17 cellular contexts compared by ENCODE assay signal in genomic region chr9:74867483-74867882, GRCh38. TPM values are rescaled to one million over a fixed set of nuclear protein-coding genes. Genes with fewer than 3 reads are reported as not detected.
DNase-seq lines count a peak whose midpoint lies in the region; ATAC-seq and TF ChIP-seq lines count a peak whose summit lies in the region.
"Had no signal": no experiment of that assay in that cellular context is flagged by ENCODE, and none has a peak within 500 bp of the region (broad histone marks: within the 10 kb centered on the region; RNA-seq: fewer than 3 reads in every experiment).

No MANE protein-coding gene starts in this region.

- no peak overlapping the region for H3K4me3 Mint-ChIP-seq in T-helper 2 cell treated with Interferon-gamma antibody and Interleukin-4, amounts not matched to agents 5 μg/mL and 100 μg/mL, for 36 hours
- H3K4me3 Mint-ChIP-seq: B cell; CD4-positive, alpha-beta T cell; CD8-positive, alpha-beta T cell had no signal

- H3K27me3 Mint-ChIP-seq in T-helper 2 cell treated with Interferon-gamma antibody and Interleukin-4, amounts not matched to agents 5 μg/mL and 100 μg/mL, for 36 hours (ENCODE audit: low read depth), result peaks cover 3% of the 10 kb centered on the region

- intact Hi-C loops in colonic mucosa (cut with DNase I) (no loop called here), mucosa of descending colon (cut with DNase I, micrococcal nuclease) (no loop called here), head of caudate nucleus (cut with DNase I) (no loop called here)

- peak; percentile 60 for DNase-seq in colonic mucosa
- peak in 1 of 3 donors; percentile 38 for DNase-seq in mucosa of descending colon
- DNase-seq in head of caudate nucleus, result no peak
- no peak for DNase-seq in T-helper 2 cell treated with Interferon-gamma antibody and Interleukin-4, amounts not matched to agents 5 μg/mL and 100 μg/mL, for 36 hours (ENCODE audit: low spot score)
- DNase-seq in activated CD8-positive, alpha-beta memory T cell treated with anti-CD3 and anti-CD28 coated beads for 24 hours, result no peak
- DNase-seq: AML-193; Caco-2; Calu3; CD4-positive, alpha-beta T cell; CD8-positive, alpha-beta T cell; DMS79 treated with DMSO at 0.1 percent for 48 hours; GF-D8 had no signal

- peak; percentile 78 for ATAC-seq in mucosa of descending colon
- ATAC-seq: A549; CD8-positive, alpha-beta T cell had no signal

- H4K20me1 ChIP-seq in BLaER1, result no peaks in the 10 kb centered on the region

- H3K36me3 Mint-ChIP-seq in T-helper 2 cell treated with Interferon-gamma antibody and Interleukin-4, amounts not matched to agents 5 μg/mL and 100 μg/mL, for 36 hours (ENCODE audit: low read depth), result no peaks in the 10 kb centered on the region
- H3K36me3 Mint-ChIP-seq: CD8-positive, alpha-beta T cell had no signal

- H3K27ac Mint-ChIP-seq in T-helper 2 cell treated with Interferon-gamma antibody and Interleukin-4, amounts not matched to agents 5 μg/mL and 100 μg/mL, for 36 hours, result no peak overlapping the region
- H3K27ac Mint-ChIP-seq: B cell; CD4-positive, alpha-beta T cell; CD8-positive, alpha-beta T cell had no signal

- H3K9ac ChIP-seq in BLaER1 (no peak overlapping the region), colonic mucosa (ENCODE audit: low read depth in 2 of 2, low read length in 2 of 2) (no peak overlapping the region)

- TF ChIP-seq CTCF in colonic mucosa (IDR thresholded peaks at IDR 0.05) (no peak), mucosa of descending colon (IDR thresholded peaks at IDR 0.05) (no peak)

- H3K4me3 ChIP-seq in BLaER1, result no peak overlapping the region
- no peak overlapping the region for H3K4me3 ChIP-seq in colonic mucosa
- no peak overlapping the region for H3K4me3 ChIP-seq in mucosa of descending colon
- H3K4me3 ChIP-seq: A549 had no signal

- no peaks in the 10 kb centered on the region for H3K36me3 ChIP-seq in BLaER1
- H3K36me3 ChIP-seq in colonic mucosa, result no peaks in the 10 kb centered on the region
- no peaks in the 10 kb centered on the region for H3K36me3 ChIP-seq in mucosa of descending colon (ENCODE audit: low read depth)

- no peaks in the 10 kb centered on the region for H3K9me3 Mint-ChIP-seq in T-helper 2 cell treated with Interferon-gamma antibody and Interleukin-4, amounts not matched to agents 5 μg/mL and 100 μg/mL, for 36 hours
- H3K9me3 Mint-ChIP-seq: CD4-positive, alpha-beta T cell; CD8-positive, alpha-beta T cell had no signal

- H3K9me3 ChIP-seq in BLaER1, result no peaks in the 10 kb centered on the region
- H3K9me3 ChIP-seq in colonic mucosa, result no peaks in the 10 kb centered on the region
- no peaks in the 10 kb centered on the region for H3K9me3 ChIP-seq in mucosa of descending colon
- H3K9me3 ChIP-seq: A549, Caco-2 had no signal

- no peaks in the 10 kb centered on the region for H3K4me1 Mint-ChIP-seq in T-helper 2 cell treated with Interferon-gamma antibody and Interleukin-4, amounts not matched to agents 5 μg/mL and 100 μg/mL, for 36 hours (ENCODE audit: low read depth)

- H3K27ac ChIP-seq in BLaER1, result no peak overlapping the region
- no peak overlapping the region for H3K27ac ChIP-seq in colonic mucosa
- H3K27ac ChIP-seq: 22Rv1, A549, C4-2B had no signal

- H3K4me2 ChIP-seq in BLaER1, result peak overlapping the region; percentile 17; the same call in 1 of the 2 replicates
- H3K4me2 ChIP-seq: A549 had no signal

- peaks cover 61% of the 10 kb centered on the region for H3K4me1 ChIP-seq in BLaER1
- no peaks in the 10 kb centered on the region for H3K4me1 ChIP-seq in colonic mucosa
- H3K4me1 ChIP-seq in mucosa of descending colon (ENCODE audit: low read depth), result peaks cover 14% of the 10 kb centered on the region
- H3K4me1 ChIP-seq: A549, Caco-2 had no signal

- H3K27me3 ChIP-seq in BLaER1 (no peaks in the 10 kb centered on the region), colonic mucosa (no peaks in the 10 kb centered on the region)

RNA-seq across cellular contexts. Expression of gene TRPM6, which starts 20.2 kb away (rescaled TPM):
- 10 to 100 TPM; 15.1 to 44.1 TPM for total RNA-seq in colonic mucosa
- total RNA-seq in mucosa of descending colon, result 100 to 1,000 TPM in 1 of 3 donors, 10 to 100 TPM in 2; 39.3 to 125 (median 45.9) TPM
- total RNA-seq: B cell; Calu3; CD4-positive, alpha-beta T cell; CD8-positive, alpha-beta T cell had no signal
